In genomic region chr13:20774746-20775145, GRCh38 we compare ENCODE assay signal across 16 cellular contexts. TPM values are rescaled to one million over a fixed set of nuclear protein-coding genes. Genes with fewer than 3 reads are reported as not detected.
A peak's percentile ranks its signal among the peaks of the same experiment; 100 is the strongest.
DNase-seq lines count a peak whose midpoint lies in the region; ATAC-seq and TF ChIP-seq lines count a peak whose summit lies in the region.
"Had no signal": no experiment of that assay in that cellular context is flagged by ENCODE, and none has a peak within 500 bp of the region (broad histone marks: within the 10 kb centered on the region; RNA-seq: fewer than 3 reads in every experiment).

No MANE protein-coding gene starts in this region.

- peak overlapping the region; percentile 50 for H3K4me3 Mint-ChIP-seq in activated naive CD4-positive, alpha-beta T cell treated with anti-CD3 and anti-CD28 coated beads for 36 hours
- H3K4me3 Mint-ChIP-seq in chondrocyte (ENCODE audit: unreplicated experiment) (peak overlapping the region; percentile 87), neural progenitor cell (no peak overlapping the region)
- peak overlapping the region; percentile 26 for H3K4me3 Mint-ChIP-seq in stimulated activated memory B cell treated with anti-CD40 and anti-IgM and Interleukin-4, amounts not matched to agents 10 μg/mL and 1 μg/mL and 100 μg/mL, for 72 hours

- H3K4me3 ChIP-seq in Loucy (ENCODE audit: low read length, poor library complexity, severe bottlenecking): peak overlapping the region; percentile 85
- no peak overlapping the region for H3K4me3 ChIP-seq in neural progenitor cell

- H3K36me3 Mint-ChIP-seq in activated naive CD4-positive, alpha-beta T cell treated with anti-CD3 and anti-CD28 coated beads for 36 hours (ENCODE audit: low read depth): peaks cover 40% of the 10 kb centered on the region
- peaks cover 11% of the 10 kb centered on the region for H3K36me3 Mint-ChIP-seq in chondrocyte (ENCODE audit: low read depth)
- H3K36me3 Mint-ChIP-seq in stimulated activated memory B cell treated with anti-CD40 and anti-IgM and Interleukin-4, amounts not matched to agents 10 μg/mL and 1 μg/mL and 100 μg/mL, for 72 hours: peaks cover 8% of the 10 kb centered on the region
- peaks cover 19% of the 10 kb centered on the region for H3K36me3 Mint-ChIP-seq in neural progenitor cell

- peaks cover 8% of the 10 kb centered on the region; the same call in 1 of the 2 replicates for H3K36me3 ChIP-seq in Loucy (ENCODE audit: insufficient read depth, low read length)
- peaks cover 10% of the 10 kb centered on the region for H3K36me3 ChIP-seq in neural progenitor cell
- H3K36me3 ChIP-seq: brain microvascular endothelial cell, right atrium auricular region had no signal

- H3K4me1 ChIP-seq in Loucy (ENCODE audit: insufficient read depth, low read length, poor library complexity, severe bottlenecking) (peaks cover 27% of the 10 kb centered on the region), neural progenitor cell (peaks cover 9% of the 10 kb centered on the region)

- H4K20me1 ChIP-seq in Loucy (ENCODE audit: insufficient read depth, low read length, poor library complexity, severe bottlenecking) (no peaks in the 10 kb centered on the region), neural progenitor cell (ENCODE audit: low read depth) (no peaks in the 10 kb centered on the region)

- DNase-seq in activated naive CD4-positive, alpha-beta T cell treated with anti-CD3 and anti-CD28 coated beads for 36 hours: no peak
- no peak for DNase-seq in activated naive CD4-positive, alpha-beta T cell treated with Interleukin-2 at 50 U/mL for 16 hours
- DNase-seq in chondrocyte (ENCODE audit: low spot score): no peak
- DNase-seq in neural progenitor cell (ENCODE audit: low spot score): no peak
- DNase-seq in NCI-H446 (lab: John Stamatoyannopoulos, UW): no peak
- DNase-seq: activated CD4-positive, CD25-positive, alpha-beta regulatory T cell; brain microvascular endothelial cell; DMS 273 treated with DMSO at 0.1 percent for 48 hours; effector CD4-positive, alpha-beta T cell; NCI-H187; NCI-H526 treated with DMSO at 0.1 percent for 48 hours; tibial artery had no signal

- no peak overlapping the region for H2AFZ ChIP-seq in Loucy (ENCODE audit: low read length)
- H2AFZ ChIP-seq in neural progenitor cell (replicated peaks): no peak overlapping the region

- intact Hi-C loops in activated naive CD4-positive, alpha-beta T cell treated with anti-CD3 and anti-CD28 coated beads for 36 hours (cut with micrococcal nuclease): loop anchor here (5.0 to 10.0 kb wide), 6 partner anchors 207 to 817 kb away; partner anchors contain the start of genes IFT88 and ZMYM2

- no peak for ATAC-seq in stimulated activated memory B cell treated with anti-CD40 and anti-IgM and Interleukin-4, amounts not matched to agents 10 μg/mL and 1 μg/mL and 100 μg/mL, for 72 hours
- ATAC-seq in GM18868 (IDR thresholded peaks at IDR 0.05; ENCODE audit: unreplicated experiment): no peak

- H3K9me2 ChIP-seq in Loucy (replicated peaks; ENCODE audit: low read depth, low read length): no peaks in the 10 kb centered on the region

- no peaks in the 10 kb centered on the region for H3K9me3 Mint-ChIP-seq in activated naive CD4-positive, alpha-beta T cell treated with anti-CD3 and anti-CD28 coated beads for 36 hours
- H3K9me3 Mint-ChIP-seq in chondrocyte (ENCODE audit: low read depth): peaks cover 7% of the 10 kb centered on the region
- peaks cover 3% of the 10 kb centered on the region for H3K9me3 Mint-ChIP-seq in stimulated activated memory B cell treated with anti-CD40 and anti-IgM and Interleukin-4, amounts not matched to agents 10 μg/mL and 1 μg/mL and 100 μg/mL, for 72 hours
- H3K9me3 Mint-ChIP-seq in neural progenitor cell: peaks cover 16% of the 10 kb centered on the region

- H3K79me2 ChIP-seq in Loucy (ENCODE audit: insufficient read depth, low read length) (peaks cover 34% of the 10 kb centered on the region), neural progenitor cell (ENCODE audit: low read depth) (peaks cover 16% of the 10 kb centered on the region)

- peaks cover 8% of the 10 kb centered on the region; the same call in 1 of the 2 replicates for H3K9me3 ChIP-seq in Loucy (ENCODE audit: insufficient read depth, low read depth, low read length)
- H3K9me3 ChIP-seq in neural progenitor cell (ENCODE audit: low read depth): peaks cover 8% of the 10 kb centered on the region

- TF ChIP-seq CTCF in Loucy (conservative IDR thresholded peaks at IDR 0.05; ENCODE audit: low read length): no peak
- TF ChIP-seq CTCF in chondrocyte (IDR thresholded peaks at IDR 0.05): no peak
- no peak for TF ChIP-seq CTCF in neural progenitor cell (IDR thresholded peaks at IDR 0.05)

- H3K4me2 ChIP-seq in Loucy (ENCODE audit: low read depth, low read length, poor library complexity, severe bottlenecking) (peak overlapping the region; percentile 93), neural progenitor cell (no peak overlapping the region)

- H3K27me3 Mint-ChIP-seq in activated naive CD4-positive, alpha-beta T cell treated with anti-CD3 and anti-CD28 coated beads for 36 hours (ENCODE audit: low read depth): no peaks in the 10 kb centered on the region
- H3K27me3 Mint-ChIP-seq in chondrocyte (ENCODE audit: low read depth) (no peaks in the 10 kb centered on the region), neural progenitor cell (ENCODE audit: insufficient read depth, low read depth) (no peaks in the 10 kb centered on the region)
- no peaks in the 10 kb centered on the region for H3K27me3 Mint-ChIP-seq in stimulated activated memory B cell treated with anti-CD40 and anti-IgM and Interleukin-4, amounts not matched to agents 10 μg/mL and 1 μg/mL and 100 μg/mL, for 72 hours

- H3F3A ChIP-seq in Loucy (ENCODE audit: low read depth) (no peaks in the 10 kb centered on the region), neural progenitor cell (ENCODE audit: low read depth) (peaks cover 25% of the 10 kb centered on the region)

- CTCF ChIA-PET in activated naive CD4-positive, alpha-beta T cell treated with anti-CD3 and anti-CD28 coated beads for 36 hours (lab: Charles Lee): no interaction called here

- no peak overlapping the region for H3K27ac Mint-ChIP-seq in activated naive CD4-positive, alpha-beta T cell treated with anti-CD3 and anti-CD28 coated beads for 36 hours
- H3K27ac Mint-ChIP-seq in chondrocyte (ENCODE audit: unreplicated experiment) (peak overlapping the region; percentile 95), neural progenitor cell (no peak overlapping the region)
- H3K27ac Mint-ChIP-seq in stimulated activated memory B cell treated with anti-CD40 and anti-IgM and Interleukin-4, amounts not matched to agents 10 μg/mL and 1 μg/mL and 100 μg/mL, for 72 hours: peak overlapping the region; percentile 95

- peaks cover 30% of the 10 kb centered on the region for H3K4me1 Mint-ChIP-seq in activated naive CD4-positive, alpha-beta T cell treated with anti-CD3 and anti-CD28 coated beads for 36 hours (ENCODE audit: low read depth)
- H3K4me1 Mint-ChIP-seq in chondrocyte (ENCODE audit: low read depth): peaks cover 18% of the 10 kb centered on the region
- peaks cover 15% of the 10 kb centered on the region for H3K4me1 Mint-ChIP-seq in stimulated activated memory B cell treated with anti-CD40 and anti-IgM and Interleukin-4, amounts not matched to agents 10 μg/mL and 1 μg/mL and 100 μg/mL, for 72 hours
- peaks cover 11% of the 10 kb centered on the region for H3K4me1 Mint-ChIP-seq in neural progenitor cell

- H3K27ac ChIP-seq in neural progenitor cell: no peak overlapping the region

- H3K27me3 ChIP-seq in Loucy (ENCODE audit: insufficient read depth, low read length, poor library complexity, severe bottlenecking): no peaks in the 10 kb centered on the region
- no peaks in the 10 kb centered on the region for H3K27me3 ChIP-seq in neural progenitor cell
- H3K27me3 ChIP-seq: brain microvascular endothelial cell, right atrium auricular region, tibial artery had no signal

- H3K9ac ChIP-seq in Loucy (ENCODE audit: low read depth, low read length, poor library complexity, severe bottlenecking) (peak overlapping the region; percentile 95), neural progenitor cell (no peak overlapping the region)

RNA-seq across cellular contexts. Expression of gene EEF1AKMT1, which starts 1.0 kb away (rescaled TPM):
- total RNA-seq in activated naive CD4-positive, alpha-beta T cell treated with anti-CD3 and anti-CD28 coated beads for 36 hours: 10 to 100 TPM; 15.1 to 16.5 TPM
- total RNA-seq in chondrocyte (9.4 to 12.7 TPM (median 10.1 TPM) in 3 replicates), neural progenitor cell (ENCODE audit: low replicate concordance) (12.3 and 13.3 TPM in 2 replicates)

Comparison
In these comparisons a context has a peak if more than half of its experiments do, and no peak if none do; other contexts are left out.
1. H3K27ac Mint-ChIP-seq: peak in chondrocyte (single experiment) and stimulated activated memory B cell treated with anti-CD40 and anti-IgM and Interleukin-4, amounts not matched to agents 10 μg/mL and 1 μg/mL and 100 μg/mL, for 72 hours (single experiment); none in activated naive CD4-positive, alpha-beta T cell treated with anti-CD3 and anti-CD28 coated beads for 36 hours (single experiment) and neural progenitor cell (single experiment).